8 cellular contexts compared by ENCODE assay signal in genomic region chr2:205660521-205661124, GRCh38. TPM values are rescaled to one million over a fixed set of nuclear protein-coding genes. Genes with fewer than 3 reads are reported as not detected.
DNase-seq lines count a peak whose midpoint lies in the region; ATAC-seq and TF ChIP-seq lines count a peak whose summit lies in the region.

No MANE protein-coding gene starts in this region.

- peak; percentile 74 for ATAC-seq in GM18505 (IDR thresholded peaks at IDR 0.05; ENCODE audit: unreplicated experiment)
- peak; percentile 91 for ATAC-seq in HG02852 (IDR thresholded peaks at IDR 0.05; ENCODE audit: unreplicated experiment)
- ATAC-seq in foreskin keratinocyte: peak; percentile 89
- ATAC-seq in effector memory CD8-positive, alpha-beta T cell (replicated peaks): no peak
- no peak for ATAC-seq in WTC11

- peaks cover 10 to 41% of the 10 kb centered on the region in 2 donors for H3K27me3 Mint-ChIP-seq in effector memory CD8-positive, alpha-beta T cell
- no peaks in the 10 kb centered on the region; the same call in none of the 2 replicates for H3K27me3 Mint-ChIP-seq in WTC11 (ENCODE audit: low read depth)

- no peak for TF ChIP-seq CTCF in foreskin keratinocyte (conservative IDR thresholded peaks at IDR 0.05)
- no peak for TF ChIP-seq CTCF in WTC11 (IDR thresholded peaks at IDR 0.05)

- no peaks in the 10 kb centered on the region for H3K9me3 Mint-ChIP-seq in effector memory CD8-positive, alpha-beta T cell
- peaks cover 5% of the 10 kb centered on the region; the same call in 1 of the 2 replicates for H3K9me3 Mint-ChIP-seq in WTC11

- no peaks in the 10 kb centered on the region for H3K36me3 ChIP-seq in subcutaneous abdominal adipose tissue (ENCODE audit: control insufficient read depth in 5 of 5, insufficient read depth in 5 of 5, low read length in 5 of 5)

- peaks cover 0 to 3% of the 10 kb centered on the region in 2 donors for H3K4me1 Mint-ChIP-seq in effector memory CD8-positive, alpha-beta T cell (ENCODE audit: low read depth in 2 of 2)
- H3K4me1 Mint-ChIP-seq in WTC11: no peaks in the 10 kb centered on the region

- POLR2A ChIA-PET in WTC11 (lab: Charles Lee): no interaction called here

- no peak overlapping the region for H3K4me3 ChIP-seq in subcutaneous abdominal adipose tissue (ENCODE audit: low read depth in 1 of 5, low read length in 5 of 5)

- H3K4me1 ChIP-seq in foreskin keratinocyte (peaks cover 15% of the 10 kb centered on the region), subcutaneous abdominal adipose tissue (ENCODE audit: control insufficient read depth in 5 of 5, insufficient read depth in 5 of 5, low read length in 5 of 5) (peaks cover 4 to 43% (median 26%) of the 10 kb centered on the region in 5 donors)

- H3K27me3 ChIP-seq in foreskin keratinocyte (no peaks in the 10 kb centered on the region), subcutaneous abdominal adipose tissue (ENCODE audit: control insufficient read depth in 5 of 5, insufficient read depth in 4 of 5, low read length in 5 of 5) (no peaks in the 10 kb centered on the region)

- TF ChIP-seq POLR2A in GM18505 (IDR thresholded peaks at IDR 0.05; ENCODE audit: borderline replicate concordance, extremely low read depth, insufficient read depth, insufficient read length): no peak

- peak; percentile 58 for DNase-seq in activated CD4-positive, alpha-beta T cell treated with anti-CD3 and anti-CD28 coated beads for 48 hours
- peak; percentile 91 to 93 for DNase-seq in foreskin keratinocyte
- DNase-seq in SKM-1 (lab: John Stamatoyannopoulos, UW; ENCODE audit: unreplicated experiment): no peak
- no peak for DNase-seq in effector memory CD8-positive, alpha-beta T cell
- DNase-seq in WTC11 (ENCODE audit: low spot score): no peak

- no peak overlapping the region for H3K4me3 Mint-ChIP-seq in effector memory CD8-positive, alpha-beta T cell
- no peak overlapping the region for H3K4me3 Mint-ChIP-seq in WTC11

- H3K36me3 Mint-ChIP-seq in effector memory CD8-positive, alpha-beta T cell (ENCODE audit: insufficient read depth): no peaks in the 10 kb centered on the region
- no peaks in the 10 kb centered on the region for H3K36me3 Mint-ChIP-seq in WTC11

- no peak overlapping the region for H3K9ac ChIP-seq in subcutaneous abdominal adipose tissue (ENCODE audit: low read length in 5 of 5)

- H3K27ac ChIP-seq in foreskin keratinocyte (no peak overlapping the region), subcutaneous abdominal adipose tissue (ENCODE audit: low read depth, low read length) (peak overlapping the region; percentile 2)

- H3K27ac Mint-ChIP-seq in effector memory CD8-positive, alpha-beta T cell: no peak overlapping the region
- no peak overlapping the region for H3K27ac Mint-ChIP-seq in WTC11

- H3K9me3 ChIP-seq in subcutaneous abdominal adipose tissue (ENCODE audit: control insufficient read depth in 5 of 5, low read length in 5 of 5): peaks cover 0 to 3% (median 0%) of the 10 kb centered on the region in 5 donors

- CTCF ChIA-PET in WTC11 (lab: Charles Lee): interaction anchor here (1.1 kb wide), 1 partner anchor 10 kb away, joined by 3 read pairs; no protein-coding TSS in a partner anchor

TF ChIP-seq in WTC11, 78 proteins besides CTCF, POLR2A, EP300 and RAD21:
- TF ChIP-seq, protein P1, sequence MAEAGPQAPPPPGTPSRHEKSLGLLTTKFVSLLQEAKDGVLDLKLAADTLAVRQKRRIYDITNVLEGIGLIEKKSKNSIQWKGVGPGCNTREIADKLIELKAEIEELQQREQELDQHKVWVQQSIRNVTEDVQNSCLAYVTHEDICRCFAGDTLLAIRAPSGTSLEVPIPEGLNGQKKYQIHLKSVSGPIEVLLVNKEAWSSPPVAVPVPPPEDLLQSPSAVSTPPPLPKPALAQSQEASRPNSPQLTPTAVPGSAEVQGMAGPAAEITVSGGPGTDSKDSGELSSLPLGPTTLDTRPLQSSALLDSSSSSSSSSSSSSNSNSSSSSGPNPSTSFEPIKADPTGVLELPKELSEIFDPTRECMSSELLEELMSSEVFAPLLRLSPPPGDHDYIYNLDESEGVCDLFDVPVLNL (CRISPR knock-in tag; IDR thresholded peaks at IDR 0.05; ENCODE audit: borderline replicate concordance, low read depth): no peak
- TF ChIP-seq PRRX2 (CRISPR knock-in tag; IDR thresholded peaks at IDR 0.05): no peak

RNA-seq across cellular contexts. Expression of gene NRP2, which starts 21.7 kb away (rescaled TPM):
- total RNA-seq in foreskin keratinocyte (32.9 and 33.0 TPM in 2 replicates), WTC11 (2021) (19.5 to 41.0 TPM (median 19.9 TPM) in 3 replicates)
- 9.5 and 13.2 TPM in 2 replicates for polyA plus RNA-seq in foreskin keratinocyte

Comparison
In these comparisons a context has a peak if more than half of its experiments do, and no peak if none do; other contexts are left out.
1. ATAC-seq: peak in GM18505 (single experiment), HG02852 (single experiment) and foreskin keratinocyte (single experiment); none in effector memory CD8-positive, alpha-beta T cell (single experiment) and WTC11 (single experiment).
2. DNase-seq: peak in activated CD4-positive, alpha-beta T cell treated with anti-CD3 and anti-CD28 coated beads for 48 hours (single experiment) and foreskin keratinocyte (2 of 2); none in SKM-1 (single experiment), effector memory CD8-positive, alpha-beta T cell (0 of 3) and WTC11 (single experiment).